In the genomic region with DNA sequence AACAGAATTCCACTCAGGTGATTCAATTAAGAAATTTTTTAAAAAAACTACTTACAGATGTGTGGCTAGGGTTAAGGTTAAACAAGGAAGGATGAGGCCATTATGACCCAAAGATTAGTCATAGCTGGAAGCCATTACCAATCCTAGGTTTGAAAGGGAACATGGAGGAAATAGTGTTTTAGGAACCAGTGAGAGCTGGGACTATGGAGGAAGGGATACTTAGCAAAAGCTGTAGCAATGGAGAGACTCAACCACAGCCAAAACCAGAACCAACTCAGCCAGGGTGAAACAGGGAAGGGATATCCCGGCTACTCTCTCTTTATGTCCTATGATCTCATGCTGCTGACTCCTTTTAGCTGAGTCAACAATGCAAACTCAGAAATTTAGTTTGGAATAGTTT, we compare ENCODE assay signal across 18 cellular contexts.
"Had no signal": no experiment of that assay in that cellular context is flagged by ENCODE, and none has a peak within 500 bp of the region (broad histone marks: within the 10 kb centered on the region; RNA-seq: fewer than 3 reads in every experiment).

No MANE protein-coding gene starts in this region.

- H3K9me3 ChIP-seq: thyroid gland, vagina had no signal

- DNase-seq: activated B cell treated with CpG ODN at 0.5 μM for 24 hours; activated CD4-positive, alpha-beta T cell treated with anti-CD3 and anti-CD28 coated beads for 48 hours; activated CD8-positive, alpha-beta memory T cell treated with anti-CD3 and anti-CD28 coated beads, Interleukin-2, amount 50 U/mL, for 48 hours; activated CD8-positive, alpha-beta T cell treated with anti-CD3 and anti-CD28 coated beads for 36 hours; activated gamma-delta T cell; activated T-cell treated with anti-CD3 and anti-CD28 coated beads, Interleukin-2, amount 50 U/mL, for 72 hours; amniotic stem cell; dermis blood vessel endothelial cell; foreskin fibroblast; glutamatergic neuron; hypothalamus; left ventricle myocardium superior; mesenchymal stem cell; posterior cingulate gyrus; retina; thyroid gland had no signal

- H3K27me3 ChIP-seq: thyroid gland, vagina had no signal

- H3K4me3 ChIP-seq: thyroid gland, vagina had no signal

- H3K4me1 ChIP-seq: thyroid gland, vagina had no signal

- H3K36me3 ChIP-seq: thyroid gland, vagina had no signal

- H3K27ac ChIP-seq: thyroid gland, vagina had no signal

- FAIRE-seq: TTC549 had no signal
